In the genomic region with DNA sequence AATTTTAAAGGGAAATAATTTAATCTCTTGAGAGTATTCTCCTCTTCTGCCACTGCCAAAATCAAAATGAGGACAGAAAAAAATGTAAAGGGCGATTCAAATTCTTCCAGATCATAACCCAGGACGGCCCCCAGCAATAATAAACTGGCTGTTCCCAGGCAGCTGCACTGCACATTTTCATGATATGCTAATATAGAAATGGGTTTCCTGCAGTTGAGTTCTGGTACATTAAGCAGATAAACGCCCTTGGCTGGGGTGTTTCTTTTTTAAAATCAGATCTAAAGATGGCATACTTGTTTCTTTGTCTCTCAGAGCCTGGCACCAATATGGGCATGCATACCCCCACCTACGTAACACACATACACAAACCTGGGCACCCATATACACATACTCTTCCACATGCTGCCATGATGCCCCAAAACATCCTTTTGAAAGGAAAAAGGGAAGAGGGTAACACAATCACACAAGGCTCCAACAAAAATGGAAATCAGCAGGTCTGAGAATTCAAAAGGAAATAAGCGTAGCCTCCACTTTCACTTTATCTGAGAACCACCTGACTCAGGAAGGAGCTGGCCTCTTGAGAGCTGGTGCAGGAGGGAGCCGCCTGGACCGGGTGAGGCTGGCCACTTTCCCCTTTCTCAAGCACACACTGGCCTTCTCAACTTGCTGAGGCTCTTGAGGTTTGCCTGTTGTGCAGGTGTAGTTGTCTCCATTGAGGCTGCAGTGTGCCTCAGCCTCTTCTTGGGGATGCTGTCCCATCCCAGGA, we compare ENCODE assay signal across 1 cellular context.
TF ChIP-seq lines count a peak whose summit lies in the region.

No MANE protein-coding gene starts in this region.

TF ChIP-seq in SK-N-SH, 30 proteins besides CTCF, POLR2A, EP300 and RAD21 (continued from another document):
- TF ChIP-seq TEAD4 (IDR thresholded peaks at IDR 0.05; ENCODE audit: borderline replicate concordance, insufficient read depth) (no peak), RCOR1 (IDR thresholded peaks at IDR 0.05; ENCODE audit: low read length) (peak; percentile 69; the same call in 1 of the 2 replicates)
- TF ChIP-seq, protein P1, sequence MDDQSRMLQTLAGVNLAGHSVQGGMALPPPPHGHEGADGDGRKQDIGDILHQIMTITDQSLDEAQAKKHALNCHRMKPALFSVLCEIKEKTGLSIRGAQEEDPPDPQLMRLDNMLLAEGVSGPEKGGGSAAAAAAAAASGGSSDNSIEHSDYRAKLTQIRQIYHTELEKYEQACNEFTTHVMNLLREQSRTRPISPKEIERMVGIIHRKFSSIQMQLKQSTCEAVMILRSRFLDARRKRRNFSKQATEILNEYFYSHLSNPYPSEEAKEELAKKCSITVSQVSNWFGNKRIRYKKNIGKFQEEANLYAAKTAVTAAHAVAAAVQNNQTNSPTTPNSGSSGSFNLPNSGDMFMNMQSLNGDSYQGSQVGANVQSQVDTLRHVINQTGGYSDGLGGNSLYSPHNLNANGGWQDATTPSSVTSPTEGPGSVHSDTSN (IDR thresholded peaks at IDR 0.05), result no peak
